In the genomic region with DNA sequence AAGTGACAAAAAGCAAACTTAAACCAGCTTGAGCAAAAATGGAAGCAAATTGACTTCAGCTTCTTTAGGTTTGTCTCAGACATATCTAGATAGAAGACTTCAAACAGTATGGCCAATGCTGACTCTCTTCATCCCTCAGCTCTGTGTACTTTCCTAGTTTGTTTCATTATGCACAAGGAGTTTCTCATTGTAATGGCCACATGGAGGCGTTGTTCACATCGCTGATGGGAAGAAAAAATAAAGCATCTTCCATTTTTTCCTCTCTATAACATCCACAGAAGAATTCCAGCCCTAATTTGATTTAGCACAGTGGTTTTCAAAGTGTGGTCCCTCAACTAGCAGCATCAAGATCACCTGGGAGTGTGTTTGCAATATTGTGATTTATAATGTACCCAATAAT, we compare ENCODE assay signal across 26 cellular contexts.
"Had no signal": no experiment of that assay in that cellular context is flagged by ENCODE, and none has a peak within 500 bp of the region (broad histone marks: within the 10 kb centered on the region; RNA-seq: fewer than 3 reads in every experiment).

No MANE protein-coding gene starts in this region.

- DNase-seq: activated CD4-positive, alpha-beta memory T cell treated with anti-CD3 and anti-CD28 coated beads, Interleukin-2, amount 10 ng/mL, durations not matched to agents 7 days and 5 days; activated CD4-positive, alpha-beta T cell treated with anti-CD3 and anti-CD28 coated beads for 48 hours; activated CD8-positive, alpha-beta memory T cell treated with anti-CD3 and anti-CD28 coated beads, Interleukin-2, amount 50 U/mL, for 48 hours; activated gamma-delta T cell treated with Interleukin-2 at 50 U/mL for 16 hours; activated naive CD4-positive, alpha-beta T cell treated with anti-CD3 and anti-CD28 coated beads, Interleukin-2, amount 50 U/mL, for 16 hours; activated T-cell treated with anti-CD3 and anti-CD28 coated beads, Interleukin-2, amount 50 U/mL, for 24 hours; amniotic stem cell; caudate nucleus; cortex of kidney; effector memory CD8-positive, alpha-beta T cell; head of caudate nucleus; left ventricle myocardium inferior; nucleus accumbens; pancreas; retina; stimulated activated CD4-positive, alpha-beta T cell treated with anti-CD3 and anti-CD28 coated beads, Interleukin-12 subunit alpha, Interleukin-12 subunit beta, amount 100 ng/mL, for 4 hours; stimulated activated CD4-positive, alpha-beta T cell treated with anti-CD3 and anti-CD28 coated beads, Interleukin-4, amount 100 ng/mL, for 1 hour; stimulated activated naive CD8-positive, alpha-beta T cell treated with anti-CD3 and anti-CD28 coated beads, Interleukin-15, Interleukin-2, amounts not matched to agents 100 U/mL and 50 U/mL, for 24 hours; T1000; testis; transverse colon; WERI-Rb-1 had no signal

- H3K4me3 ChIP-seq: left ventricle myocardium inferior, pancreas, prostate gland, skin epidermis, testis, transverse colon had no signal

- ATAC-seq: activated CD4-positive, CD25-positive, alpha-beta regulatory T cell treated with anti-CD3 and anti-CD28 coated beads, Interleukin-2, amount 50 U/mL, for 24 hours; effector memory CD8-positive, alpha-beta T cell; pancreas; sciatic nerve; stimulated activated naive CD8-positive, alpha-beta T cell treated with anti-CD3 and anti-CD28 coated beads, Interleukin-15, Interleukin-2, amounts not matched to agents 100 U/mL and 50 U/mL, for 24 hours had no signal

- H3K4me1 ChIP-seq: left ventricle myocardium inferior, pancreas, prostate gland, testis, transverse colon had no signal

- H3K27ac ChIP-seq: left ventricle myocardium inferior, pancreas, prostate gland, skin epidermis, testis, transverse colon, WERI-Rb-1 had no signal

- H3K27me3 ChIP-seq: pancreas, testis, transverse colon had no signal

- H3K36me3 ChIP-seq: left ventricle myocardium inferior, pancreas, prostate gland, transverse colon, WERI-Rb-1 had no signal

- H3K9me3 ChIP-seq: left ventricle myocardium inferior, pancreas, prostate gland, testis, transverse colon had no signal
